ENCODE assay signal across 1 cellular context in genomic region chr17:76147211-76148014, GRCh38.
TF ChIP-seq lines count a peak whose summit lies in the region.

No MANE protein-coding gene starts in this region.

TF ChIP-seq in SK-N-SH treated with all-trans-retinoic acid at 6 μM for 48 hours, 23 proteins besides CTCF, POLR2A, EP300 and RAD21 (continued from another document):
- TF ChIP-seq CSRNP3 (CRISPR knock-in tag; IDR thresholded peaks at IDR 0.05) (no peak), RARB (CRISPR knock-in tag; IDR thresholded peaks at IDR 0.05) (no peak), SNAI2 (CRISPR knock-in tag; IDR thresholded peaks at IDR 0.05) (no peak), TOX (CRISPR knock-in tag; IDR thresholded peaks at IDR 0.05; ENCODE audit: borderline replicate concordance) (no peak)
TF ChIP-seq in SK-N-SH treated with all-trans-retinoic acid at 6 μM for 48 hours: peak in this region for 0.
